Comparison of ENCODE assay signal across 9 cellular contexts in the genomic region with DNA sequence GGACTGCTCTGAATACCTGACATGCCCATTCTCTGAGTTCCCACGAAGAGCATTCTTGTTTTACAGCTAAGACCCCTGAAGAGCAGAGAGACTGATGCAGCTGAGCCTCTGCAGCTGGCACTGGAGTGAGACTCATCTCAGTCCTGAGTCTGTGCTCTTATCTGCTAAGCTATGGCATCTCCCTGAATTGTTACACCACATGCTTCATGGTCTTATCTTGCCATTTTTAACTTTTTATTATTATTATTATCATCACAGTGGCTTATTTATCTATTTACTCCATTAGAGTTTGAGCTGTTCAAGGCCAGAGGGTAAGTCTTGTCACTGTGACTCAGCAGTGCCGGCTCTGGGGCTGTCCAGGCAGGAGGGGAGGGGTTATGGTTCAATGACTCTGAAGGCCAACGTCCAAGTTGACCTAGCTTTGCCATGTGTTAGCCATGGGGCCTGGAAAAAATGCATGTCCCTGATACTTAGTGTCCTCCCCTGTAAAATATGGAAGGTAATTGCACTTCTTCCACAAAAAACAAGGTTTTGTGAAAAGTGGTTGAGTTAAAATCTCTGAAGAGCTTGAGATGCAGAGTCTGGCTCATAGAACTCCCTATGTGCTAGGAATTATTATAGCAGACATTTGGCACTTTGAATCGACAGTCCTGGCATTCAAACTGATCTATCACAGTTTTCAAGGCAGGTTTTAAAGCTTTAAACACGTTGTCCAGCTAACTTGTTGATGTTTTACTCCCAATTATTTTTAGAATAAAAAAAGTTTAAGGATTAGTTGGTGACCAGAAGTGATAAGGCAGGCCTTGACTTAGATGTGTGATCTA.
A peak's percentile ranks its signal among the peaks of the same experiment; 100 is the strongest.
DNase-seq lines count a peak whose midpoint lies in the region; ATAC-seq, FAIRE-seq and TF ChIP-seq lines count a peak whose summit lies in the region.
"Had no signal": no experiment of that assay in that cellular context is flagged by ENCODE, and none has a peak within 500 bp of the region (broad histone marks: within the 10 kb centered on the region; RNA-seq: fewer than 3 reads in every experiment).

No MANE protein-coding gene starts in this region.

- in situ Hi-C loops in mammary epithelial cell (cut with MboI; ENCODE audit: low sequenced_read_pairs in 2 of 2): loop anchor here in 1 of 2 donors (10.0 kb wide), 1 partner anchor 326 kb away; no protein-coding TSS in a partner anchor

- H3K4me1 Mint-ChIP-seq in MCF 10A (ENCODE audit: insufficient read depth, unreplicated experiment): no peaks in the 10 kb centered on the region

- no peaks in the 10 kb centered on the region for H3K79me1 ChIP-seq in mesendoderm (ENCODE audit: low read length)

- H4K8ac ChIP-seq in mesendoderm (ENCODE audit: low read depth, low read length): no peak overlapping the region

- CTCF ChIA-PET in MCF 10A (lab: Yijun Ruan, JAX): interaction anchor here (0.6 to 3.3 kb wide), 29 partner anchors 9 to 1801 kb away, joined by 3 to 58 read pairs (median 5); no protein-coding TSS in a partner anchor
- CTCF ChIA-PET in mammary epithelial cell (lab: Charles Lee; ENCODE audit: low non-redundant PET): interaction anchor here (0.5 to 0.7 kb wide), 3 partner anchors 11 to 708 kb away, joined by 3 to 6 read pairs (median 3); no protein-coding TSS in a partner anchor
- CTCF ChIA-PET in endothelial cell of umbilical vein (lab: Charles Lee): interaction anchor here (0.8 to 5.9 kb wide), 26 partner anchors 11 to 820 kb away, joined by 3 to 135 read pairs (median 10); no protein-coding TSS in a partner anchor

- DNase-seq in MCF 10A (ENCODE audit: unreplicated experiment) (peak; percentile 5), mammary epithelial cell (no peak), endothelial cell of umbilical vein (ENCODE audit: low read depth, low spot score) (peak; percentile 26), mesendoderm (peak; percentile 74), NOMO-1 (lab: John Stamatoyannopoulos, UW; ENCODE audit: unreplicated experiment in 2 of 2) (no peak), amniotic stem cell (lab: John Stamatoyannopoulos, UW) (no peak), mesenteric fat pad (ENCODE audit: low spot score) (no peak)
- DNase-seq: activated CD8-positive, alpha-beta T cell treated with anti-CD3 and anti-CD28 coated beads for 36 hours had no signal

- H3K4me1 ChIP-seq in mammary epithelial cell (ENCODE audit: insufficient read depth, low read length) (no peaks in the 10 kb centered on the region), endothelial cell of umbilical vein (ENCODE audit: control insufficient read depth, extremely low read depth, insufficient read depth, low read length) (peaks cover 16% of the 10 kb centered on the region), mesendoderm (ENCODE audit: control insufficient read depth, low read depth, low read length) (peaks cover 4% of the 10 kb centered on the region)

- H2BK15ac ChIP-seq in mesendoderm (replicated peaks; ENCODE audit: low read depth): no peak overlapping the region

- no peak for ATAC-seq in GM21825 (IDR thresholded peaks at IDR 0.05; ENCODE audit: unreplicated experiment)
- ATAC-seq: activated CD8-positive, alpha-beta T cell treated with anti-CD3 and anti-CD28 coated beads for 36 hours had no signal

- H3K9ac ChIP-seq in mammary epithelial cell (ENCODE audit: insufficient read depth, low read length): no peak overlapping the region
- no peak overlapping the region for H3K9ac ChIP-seq in endothelial cell of umbilical vein (replicated peaks; ENCODE audit: extremely low read depth, insufficient read depth, low read length)
- no peak overlapping the region for H3K9ac ChIP-seq in mesendoderm (ENCODE audit: low read length)

- H3K27me3 ChIP-seq in mammary epithelial cell (ENCODE audit: insufficient read depth, low read length) (no peaks in the 10 kb centered on the region), endothelial cell of umbilical vein (ENCODE audit: control insufficient read depth in 2 of 2, insufficient read depth in 2 of 2, low read length in 2 of 2) (no peaks in the 10 kb centered on the region), mesendoderm (ENCODE audit: insufficient read depth, low read length, poor library complexity) (no peaks in the 10 kb centered on the region)

- no peaks in the 10 kb centered on the region for H3K36me3 ChIP-seq in mammary epithelial cell (ENCODE audit: insufficient read depth, low read length)
- no peaks in the 10 kb centered on the region for H3K36me3 ChIP-seq in endothelial cell of umbilical vein (ENCODE audit: control insufficient read depth in 2 of 2, extremely low read depth in 1 of 2, insufficient read depth in 2 of 2, low read length in 2 of 2)
- H3K36me3 ChIP-seq in mesendoderm (ENCODE audit: control insufficient read depth, insufficient read depth, low read length): no peaks in the 10 kb centered on the region

- whole genome bisulfite sequencing in mammary epithelial cell (ENCODE audit: low coverage, missing lambda C conversion rate): 74% methylated on average over 4 of the region's 5 CpGs
- WGBS in mesendoderm (ENCODE audit: extremely low coverage, insufficient coverage, low lambda C conversion rate): no CpG with 5 or more reads among the region's 5 CpGs

- no peaks in the 10 kb centered on the region for H3K36me3 Mint-ChIP-seq in MCF 10A (ENCODE audit: insufficient read depth, unreplicated experiment)

- no peak for TF ChIP-seq POLR2A in endothelial cell of umbilical vein (IDR thresholded peaks at IDR 0.05; ENCODE audit: low read depth, low read length)

- no peak overlapping the region for H3K4ac ChIP-seq in mesendoderm (ENCODE audit: low read depth, low read length)

- H3K23ac ChIP-seq in mesendoderm (ENCODE audit: low read length): no peak overlapping the region

- H3K4me3 ChIP-seq in mammary epithelial cell (replicated peaks in 1 of 3; ENCODE audit: insufficient read depth in 1 of 3, low read depth in 2 of 3, low read length in 3 of 3) (no peak overlapping the region), endothelial cell of umbilical vein (replicated peaks in 1 of 3; ENCODE audit: insufficient read depth in 1 of 3, low read depth in 1 of 3, low read length in 3 of 3) (no peak overlapping the region), mesendoderm (ENCODE audit: low read length) (no peak overlapping the region)

- H3K18ac ChIP-seq in mesendoderm (ENCODE audit: low read length): peak overlapping the region; percentile 75

- no peaks in the 10 kb centered on the region for H3K9me3 Mint-ChIP-seq in MCF 10A (ENCODE audit: unreplicated experiment)
- H3K9me3 Mint-ChIP-seq: activated CD8-positive, alpha-beta T cell treated with anti-CD3 and anti-CD28 coated beads for 36 hours had no signal

- H3K79me2 ChIP-seq in mammary epithelial cell (ENCODE audit: insufficient read depth, low read length): no peaks in the 10 kb centered on the region
- H3K79me2 ChIP-seq in endothelial cell of umbilical vein (ENCODE audit: control insufficient read depth, insufficient read depth, low read length): no peaks in the 10 kb centered on the region
- no peaks in the 10 kb centered on the region for H3K79me2 ChIP-seq in mesendoderm (ENCODE audit: control insufficient read depth, insufficient read depth, low read length)

- no peak overlapping the region for H4K5ac ChIP-seq in mesendoderm (ENCODE audit: low read length)

- intact Hi-C loops in MCF 10A (cut with micrococcal nuclease) (loop anchor here (5.0 kb wide), 3 partner anchors 164 to 324 kb away; no protein-coding TSS in a partner anchor), mammary epithelial cell (cut with micrococcal nuclease) (no loop called here), endothelial cell of umbilical vein (cut with micrococcal nuclease) (no loop called here)

- H4K20me1 ChIP-seq in mammary epithelial cell (ENCODE audit: insufficient read depth, low read length) (no peaks in the 10 kb centered on the region), endothelial cell of umbilical vein (replicated peaks; ENCODE audit: control insufficient read depth, extremely low read depth, insufficient read depth, low read length) (no peaks in the 10 kb centered on the region)

- H3K9me3 ChIP-seq in mammary epithelial cell (replicated peaks; ENCODE audit: insufficient read depth, low read length) (no peaks in the 10 kb centered on the region), endothelial cell of umbilical vein (replicated peaks; ENCODE audit: control insufficient read depth, insufficient read depth, low read length) (no peaks in the 10 kb centered on the region)

- TF ChIP-seq CTCF in MCF 10A (IDR thresholded peaks at IDR 0.05; ENCODE audit: unreplicated experiment) (no peak), mammary epithelial cell (conservative IDR thresholded peaks at IDR 0.05 in 1 of 2, IDR thresholded peaks at IDR 0.05 in 1 of 2; ENCODE audit: extremely low read depth in 1 of 2, insufficient read depth in 1 of 2, low read depth in 1 of 2, low read length in 2 of 2) (no peak), endothelial cell of umbilical vein (IDR thresholded peaks at IDR 0.05; ENCODE audit: extremely low read depth in 1 of 2, insufficient read depth in 1 of 2, low read depth in 1 of 2, low read length in 2 of 2) (no peak)

- H3K27ac Mint-ChIP-seq in MCF 10A (ENCODE audit: low read depth, unreplicated experiment): no peak overlapping the region
- H3K27ac Mint-ChIP-seq: activated CD8-positive, alpha-beta T cell treated with anti-CD3 and anti-CD28 coated beads for 36 hours had no signal

- H2BK5ac ChIP-seq in mesendoderm (ENCODE audit: low read length): no peak overlapping the region

- POLR2A ChIA-PET in MCF 10A (lab: Yijun Ruan, JAX) (interaction anchor here (0.7 kb wide), 1 partner anchor 208 kb away, joined by 3 read pairs; no protein-coding TSS in a partner anchor), endothelial cell of umbilical vein (lab: Charles Lee) (no interaction called here)

- H3K4me3 Mint-ChIP-seq in MCF 10A (ENCODE audit: unreplicated experiment): no peak overlapping the region
- H3K4me3 Mint-ChIP-seq: activated CD8-positive, alpha-beta T cell treated with anti-CD3 and anti-CD28 coated beads for 36 hours had no signal

- H3K56ac ChIP-seq in mesendoderm (ENCODE audit: low read length): no peak overlapping the region

- H2AFZ ChIP-seq in mammary epithelial cell (ENCODE audit: low read depth, low read length): no peak overlapping the region
- H2AFZ ChIP-seq in endothelial cell of umbilical vein (ENCODE audit: low read depth, low read length): peak overlapping the region; percentile 90

- dilution Hi-C loops in mammary epithelial cell (cut with HindIII; ENCODE audit: low sequenced_read_pairs) (loop anchor here (5.0 kb wide), 1 partner anchor 324 kb away; no protein-coding TSS in a partner anchor), endothelial cell of umbilical vein (cut with MboI; ENCODE audit: extremely low pct_ligation_motif_present, low sequenced_read_pairs) (loop anchor here (25.0 kb wide), 1 partner anchor 229 kb away; no protein-coding TSS in a partner anchor)

- no peak for FAIRE-seq in endothelial cell of umbilical vein (lab: Jason Lieb, UNC)

- peak overlapping the region; percentile 17 for H2BK120ac ChIP-seq in mesendoderm (ENCODE audit: low read depth, low read length)

- H3K27ac ChIP-seq in mammary epithelial cell (ENCODE audit: insufficient read depth, low read depth, low read length) (no peak overlapping the region), endothelial cell of umbilical vein (ENCODE audit: insufficient read depth, low read depth, low read length) (peak overlapping the region; percentile 35), mesendoderm (ENCODE audit: low read depth, low read length) (no peak overlapping the region)

- BruUV-seq in MCF 10A (replicated peaks; lab: Mats Ljungman, UMichigan) (no TSS peak), mammary epithelial cell (replicated peaks; lab: Mats Ljungman, UMichigan) (no TSS peak), endothelial cell of umbilical vein (replicated peaks; lab: Mats Ljungman, UMichigan) (no TSS peak)

- H3K4me2 ChIP-seq in mammary epithelial cell (ENCODE audit: insufficient read depth, low read depth, low read length): no peak overlapping the region
- H3K4me2 ChIP-seq in endothelial cell of umbilical vein (ENCODE audit: insufficient read depth, low read length): no peak overlapping the region
- H3K4me2 ChIP-seq in mesendoderm (ENCODE audit: low read length): no peak overlapping the region

- peaks cover 21% of the 10 kb centered on the region for H3K27me3 Mint-ChIP-seq in MCF 10A (ENCODE audit: insufficient read depth, unreplicated experiment)
- H3K27me3 Mint-ChIP-seq: activated CD8-positive, alpha-beta T cell treated with anti-CD3 and anti-CD28 coated beads for 36 hours had no signal

- no peaks in the 10 kb centered on the region for H3K9me1 ChIP-seq in endothelial cell of umbilical vein (replicated peaks; ENCODE audit: control insufficient read depth, extremely low read depth, insufficient read depth, low read length)

- no peak overlapping the region for H2AK5ac ChIP-seq in mesendoderm (ENCODE audit: low read length)

Comparison
In these comparisons a context has a peak if more than half of its experiments do, and no peak if none do; other contexts are left out.
1. DNase-seq: peak in MCF 10A (single experiment), endothelial cell of umbilical vein (single experiment) and mesendoderm (single experiment); none in mammary epithelial cell (single experiment), NOMO-1 (0 of 2), amniotic stem cell (single experiment) and mesenteric fat pad (single experiment).